1 cellular context compared by ENCODE assay signal in the genomic region with DNA sequence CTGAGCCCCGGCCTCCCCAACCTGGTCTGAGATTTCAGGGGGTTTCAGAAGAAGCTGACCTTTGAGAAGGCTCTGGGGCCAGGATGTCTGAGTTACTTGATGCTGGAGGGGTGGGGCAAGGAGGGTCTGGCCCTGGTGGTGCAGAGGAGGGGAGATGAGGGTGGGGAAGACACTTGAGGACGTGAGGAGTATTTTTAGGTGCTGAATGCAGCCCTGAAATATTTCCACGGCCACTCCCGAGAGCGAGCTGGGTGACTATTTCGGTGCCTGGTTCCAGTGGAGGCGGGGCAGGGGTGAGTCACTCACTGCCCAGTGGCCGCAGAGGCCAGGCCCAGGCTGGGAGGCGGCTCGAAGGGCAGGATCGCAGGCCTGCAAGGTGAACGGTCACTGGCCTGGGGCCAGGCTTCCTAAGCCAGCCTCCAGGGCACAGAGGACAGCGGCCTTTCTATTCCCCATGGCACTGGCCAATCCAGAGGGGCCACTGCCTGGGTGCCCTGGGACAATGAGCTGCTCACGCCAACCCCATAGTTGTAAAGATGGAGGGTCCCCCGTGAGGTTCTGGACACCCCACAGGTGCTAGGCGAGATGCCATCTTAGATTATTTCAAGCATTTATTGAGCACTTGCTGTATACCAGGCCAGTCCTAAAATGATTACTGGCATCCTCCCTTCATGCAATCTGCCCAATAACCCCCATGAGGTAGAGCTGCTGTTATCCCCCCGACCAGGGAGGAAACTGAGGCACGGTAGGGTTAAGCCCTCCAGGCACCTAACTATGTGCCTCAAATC.
A peak's percentile ranks its signal among the peaks of the same experiment; 100 is the strongest.
TF ChIP-seq lines count a peak whose summit lies in the region.

No MANE protein-coding gene starts in this region.

TF ChIP-seq in HCT116, 20 proteins besides CTCF, POLR2A, EP300 and RAD21:
- TF ChIP-seq, protein P1, sequence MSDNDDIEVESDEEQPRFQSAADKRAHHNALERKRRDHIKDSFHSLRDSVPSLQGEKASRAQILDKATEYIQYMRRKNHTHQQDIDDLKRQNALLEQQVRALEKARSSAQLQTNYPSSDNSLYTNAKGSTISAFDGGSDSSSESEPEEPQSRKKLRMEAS (IDR thresholded peaks at IDR 0.05): peak; percentile 45; the same call in 1 of the 2 replicates
- TF ChIP-seq SP1 (IDR thresholded peaks at IDR 0.05; ENCODE audit: low read depth): peak; percentile 85
- TF ChIP-seq, protein P2, sequence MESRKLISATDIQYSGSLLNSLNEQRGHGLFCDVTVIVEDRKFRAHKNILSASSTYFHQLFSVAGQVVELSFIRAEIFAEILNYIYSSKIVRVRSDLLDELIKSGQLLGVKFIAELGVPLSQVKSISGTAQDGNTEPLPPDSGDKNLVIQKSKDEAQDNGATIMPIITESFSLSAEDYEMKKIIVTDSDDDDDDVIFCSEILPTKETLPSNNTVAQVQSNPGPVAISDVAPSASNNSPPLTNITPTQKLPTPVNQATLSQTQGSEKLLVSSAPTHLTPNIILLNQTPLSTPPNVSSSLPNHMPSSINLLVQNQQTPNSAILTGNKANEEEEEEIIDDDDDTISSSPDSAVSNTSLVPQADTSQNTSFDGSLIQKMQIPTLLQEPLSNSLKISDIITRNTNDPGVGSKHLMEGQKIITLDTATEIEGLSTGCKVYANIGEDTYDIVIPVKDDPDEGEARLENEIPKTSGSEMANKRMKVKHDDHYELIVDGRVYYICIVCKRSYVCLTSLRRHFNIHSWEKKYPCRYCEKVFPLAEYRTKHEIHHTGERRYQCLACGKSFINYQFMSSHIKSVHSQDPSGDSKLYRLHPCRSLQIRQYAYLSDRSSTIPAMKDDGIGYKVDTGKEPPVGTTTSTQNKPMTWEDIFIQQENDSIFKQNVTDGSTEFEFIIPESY (IDR thresholded peaks at IDR 0.05; ENCODE audit: extremely low read depth, insufficient replicate concordance, low read length): no peak
- TF ChIP-seq JUND (IDR thresholded peaks at IDR 0.05): peak; percentile 87
- no peak for TF ChIP-seq ELF1 (IDR thresholded peaks at IDR 0.05; ENCODE audit: borderline replicate concordance, low read depth)
- peak; percentile 82 for TF ChIP-seq FOSL1 (IDR thresholded peaks at IDR 0.05; ENCODE audit: low read depth)
- TF ChIP-seq POLR2AphosphoS5 (IDR thresholded peaks at IDR 0.05; ENCODE audit: low read depth, low read length): peak; percentile 50
- TF ChIP-seq CBX3 (IDR thresholded peaks at IDR 0.05; ENCODE audit: low read depth): peak; percentile 72
